ENCODE assay signal across 29 cellular contexts in genomic region chr21:31545036-31545435, GRCh38.
"Had no signal": no experiment of that assay in that cellular context is flagged by ENCODE, and none has a peak within 500 bp of the region (broad histone marks: within the 10 kb centered on the region; RNA-seq: fewer than 3 reads in every experiment).

No MANE protein-coding gene starts in this region.

- H3K27me3 ChIP-seq: ascending aorta, body of pancreas, breast epithelium, SJSA1 had no signal

- H3K4me1 ChIP-seq: ascending aorta, body of pancreas, breast epithelium had no signal

- H3K27ac Mint-ChIP-seq: activated CD4-positive, alpha-beta T cell treated with anti-CD3 and anti-CD28 coated beads, Interleukin-2, amount 10 ng/mL, durations not matched to agents 24 days and 14 days; activated CD8-positive, alpha-beta T cell treated with anti-CD3 and anti-CD28 coated beads for 36 hours; activated naive CD4-positive, alpha-beta T cell treated with anti-CD3 and anti-CD28 coated beads, Interleukin-2, amount 50 U/mL, for 24 hours; activated naive CD8-positive, alpha-beta T cell treated with anti-CD3 and anti-CD28 coated beads, Interleukin-2, amount 10 ng/mL, durations not matched to agents 7 days and 5 days; activated T-cell treated with anti-CD3 and anti-CD28 coated beads, Interleukin-2, amount 50 U/mL, for 72 hours; activated T-helper 17 cell treated with anti-CD3 and anti-CD28 coated beads, Interleukin-2, amount 50 U/mL, for 72 hours had no signal

- H3K4me3 Mint-ChIP-seq: activated CD4-positive, alpha-beta T cell treated with anti-CD3 and anti-CD28 coated beads, Interleukin-2, amount 10 ng/mL, durations not matched to agents 24 days and 14 days; activated CD8-positive, alpha-beta T cell treated with anti-CD3 and anti-CD28 coated beads for 36 hours; activated naive CD4-positive, alpha-beta T cell treated with anti-CD3 and anti-CD28 coated beads, Interleukin-2, amount 50 U/mL, for 24 hours; activated naive CD8-positive, alpha-beta T cell treated with anti-CD3 and anti-CD28 coated beads, Interleukin-2, amount 10 ng/mL, durations not matched to agents 7 days and 5 days; activated T-cell treated with anti-CD3 and anti-CD28 coated beads, Interleukin-2, amount 50 U/mL, for 72 hours; activated T-helper 17 cell treated with anti-CD3 and anti-CD28 coated beads, Interleukin-2, amount 50 U/mL, for 72 hours had no signal

- H3K36me3 Mint-ChIP-seq: activated naive CD4-positive, alpha-beta T cell treated with anti-CD3 and anti-CD28 coated beads, Interleukin-2, amount 50 U/mL, for 24 hours; activated naive CD8-positive, alpha-beta T cell treated with anti-CD3 and anti-CD28 coated beads, Interleukin-2, amount 10 ng/mL, durations not matched to agents 7 days and 5 days had no signal

- DNase-seq: activated CD4-positive, alpha-beta T cell treated with anti-CD3 and anti-CD28 coated beads, Interleukin-2, amount 10 ng/mL, durations not matched to agents 24 days and 14 days; activated CD4-positive, alpha-beta T cell treated with anti-CD3 and anti-CD28 coated beads, Interleukin-2, amount 50 U/mL, for 4 hours; activated CD8-positive, alpha-beta T cell treated with anti-CD3 and anti-CD28 coated beads for 36 hours; activated effector memory CD4-positive, alpha-beta T cell treated with anti-CD3 and anti-CD28 coated beads, Interleukin-2, amount 50 U/mL, for 16 hours; activated naive CD4-positive, alpha-beta T cell; activated naive CD8-positive, alpha-beta T cell treated with anti-CD3 and anti-CD28 coated beads, Interleukin-2, amount 10 ng/mL, durations not matched to agents 7 days and 5 days; activated T-cell treated with anti-CD3 and anti-CD28 coated beads, Interleukin-2, amount 50 U/mL, for 1 hour; activated T-cell treated with anti-CD3 and anti-CD28 coated beads, Interleukin-2, amount 50 U/mL, for 72 hours; amygdala; body of pancreas; caudate nucleus; Karpas-422; KBM-7; NCI-H1105; NCI-H1417 treated with DMSO at 0.1 percent for 48 hours; NCI-H187 treated with DMSO at 0.1 percent for 48 hours; NCI-H2081; NCI-H226; NCI-H524 treated with DMSO at 0.1 percent for 48 hours; RPMI8226; SHP77 treated with DMSO at 0.1 percent for 48 hours; T1000; WERI-Rb-1 had no signal

- H3K9me3 ChIP-seq: ascending aorta, body of pancreas, breast epithelium, SJSA1 had no signal

- ATAC-seq: activated CD8-positive, alpha-beta T cell treated with anti-CD3 and anti-CD28 coated beads for 36 hours; activated T-cell treated with anti-CD3 and anti-CD28 coated beads, Interleukin-2, amount 50 U/mL, for 72 hours; activated T-helper 17 cell treated with anti-CD3 and anti-CD28 coated beads, Interleukin-2, amount 50 U/mL, for 72 hours; body of pancreas; Panc1 had no signal

- H3K4me3 ChIP-seq: ascending aorta, body of pancreas, breast epithelium, SJSA1 had no signal

- H3K27ac ChIP-seq: ascending aorta, body of pancreas, breast epithelium, SJSA1, WERI-Rb-1 had no signal

- H3K27me3 Mint-ChIP-seq: activated CD8-positive, alpha-beta T cell treated with anti-CD3 and anti-CD28 coated beads for 36 hours; activated naive CD4-positive, alpha-beta T cell treated with anti-CD3 and anti-CD28 coated beads, Interleukin-2, amount 50 U/mL, for 24 hours; activated T-helper 17 cell treated with anti-CD3 and anti-CD28 coated beads, Interleukin-2, amount 50 U/mL, for 72 hours had no signal

- H3K4me1 Mint-ChIP-seq: activated T-helper 17 cell treated with anti-CD3 and anti-CD28 coated beads, Interleukin-2, amount 50 U/mL, for 72 hours had no signal

- H3K9me3 Mint-ChIP-seq: activated CD4-positive, alpha-beta T cell treated with anti-CD3 and anti-CD28 coated beads, Interleukin-2, amount 10 ng/mL, durations not matched to agents 24 days and 14 days; activated CD8-positive, alpha-beta T cell treated with anti-CD3 and anti-CD28 coated beads for 36 hours; activated naive CD4-positive, alpha-beta T cell treated with anti-CD3 and anti-CD28 coated beads, Interleukin-2, amount 50 U/mL, for 24 hours; activated naive CD8-positive, alpha-beta T cell treated with anti-CD3 and anti-CD28 coated beads, Interleukin-2, amount 10 ng/mL, durations not matched to agents 7 days and 5 days; activated T-cell treated with anti-CD3 and anti-CD28 coated beads, Interleukin-2, amount 50 U/mL, for 72 hours; activated T-helper 17 cell treated with anti-CD3 and anti-CD28 coated beads, Interleukin-2, amount 50 U/mL, for 72 hours had no signal

- H3K36me3 ChIP-seq: ascending aorta, breast epithelium, SJSA1, WERI-Rb-1 had no signal
